18 cellular contexts compared by ENCODE assay signal in the genomic region with DNA sequence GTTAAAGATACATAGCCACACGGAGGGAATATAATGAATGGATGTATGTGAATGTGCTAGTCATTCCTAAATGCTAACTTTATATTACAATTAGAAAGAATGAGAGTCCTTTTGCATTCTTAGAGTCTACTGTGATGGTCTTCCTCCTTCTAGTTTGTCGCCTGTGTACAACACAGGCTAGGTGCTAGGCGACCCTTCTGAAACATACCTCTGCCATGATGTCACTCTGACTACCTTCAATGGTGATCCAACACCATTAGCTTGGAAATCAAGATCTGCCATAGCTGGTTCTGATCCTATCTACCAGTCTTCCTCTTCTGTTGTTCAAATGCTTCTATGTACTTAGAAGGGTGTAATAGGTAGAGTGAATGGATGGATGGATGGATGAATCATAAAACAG.
DNase-seq lines count a peak whose midpoint lies in the region; FAIRE-seq and TF ChIP-seq lines count a peak whose summit lies in the region.
"Had no signal": no experiment of that assay in that cellular context is flagged by ENCODE, and none has a peak within 500 bp of the region (broad histone marks: within the 10 kb centered on the region; RNA-seq: fewer than 3 reads in every experiment).

No MANE protein-coding gene starts in this region.

- H3K79me2 ChIP-seq in mammary epithelial cell (ENCODE audit: insufficient read depth, low read length) = no peaks in the 10 kb centered on the region
- peaks cover 18% of the 10 kb centered on the region for H3K79me2 ChIP-seq in neural cell (replicated peaks; ENCODE audit: insufficient read depth, low read length)

- dilution Hi-C loops in mammary epithelial cell (cut with HindIII; ENCODE audit: low sequenced_read_pairs) = no loop called here

- CTCF ChIA-PET in mammary epithelial cell (lab: Charles Lee; ENCODE audit: low non-redundant PET) = no interaction called here

- H3K36me3 ChIP-seq in breast epithelium = no peaks in the 10 kb centered on the region
- no peaks in the 10 kb centered on the region for H3K36me3 ChIP-seq in mammary epithelial cell (ENCODE audit: insufficient read depth, low read length)
- H3K36me3 ChIP-seq in esophagus squamous epithelium = no peaks in the 10 kb centered on the region
- H3K36me3 ChIP-seq in neural cell (ENCODE audit: insufficient read depth, low read length) = no peaks in the 10 kb centered on the region
- no peaks in the 10 kb centered on the region for H3K36me3 ChIP-seq in uterus
- H3K36me3 ChIP-seq: MG63, thyroid gland had no signal

- peak overlapping the region; percentile 72 to 85 for H3K27ac ChIP-seq in breast epithelium
- no peak overlapping the region for H3K27ac ChIP-seq in mammary epithelial cell (ENCODE audit: insufficient read depth, low read depth, low read length)
- peak overlapping the region in 3 of 4 donors; percentile 55 to 80 (median 76) for H3K27ac ChIP-seq in esophagus squamous epithelium
- peak overlapping the region; percentile 76 for H3K27ac ChIP-seq in neural cell (ENCODE audit: low read length)
- H3K27ac ChIP-seq in uterus = peak overlapping the region; percentile 89 to 98
- H3K27ac ChIP-seq in caudate nucleus (ENCODE audit: low read depth, low read length) = no peak overlapping the region

- in situ Hi-C loops in mammary epithelial cell (cut with MboI; ENCODE audit: low sequenced_read_pairs in 2 of 2) = no loop called here

- no TSS peak for BruUV-seq in mammary epithelial cell (replicated peaks; lab: Mats Ljungman, UMichigan)

- no peaks in the 10 kb centered on the region for H3K27me3 ChIP-seq in breast epithelium
- H3K27me3 ChIP-seq in mammary epithelial cell (ENCODE audit: insufficient read depth, low read length) = no peaks in the 10 kb centered on the region
- no peaks in the 10 kb centered on the region for H3K27me3 ChIP-seq in esophagus squamous epithelium
- no peaks in the 10 kb centered on the region for H3K27me3 ChIP-seq in neural cell (ENCODE audit: insufficient read depth, low read depth, low read length)
- H3K27me3 ChIP-seq in uterus = no peaks in the 10 kb centered on the region
- H3K27me3 ChIP-seq: MG63, thyroid gland had no signal

- FAIRE-seq in H54 (lab: Jason Lieb, UNC) = no peak

- H3K9me3 ChIP-seq in breast epithelium (no peaks in the 10 kb centered on the region), mammary epithelial cell (replicated peaks; ENCODE audit: insufficient read depth, low read length) (no peaks in the 10 kb centered on the region), esophagus squamous epithelium (no peaks in the 10 kb centered on the region), neural cell (ENCODE audit: low read length) (no peaks in the 10 kb centered on the region), uterus (no peaks in the 10 kb centered on the region)
- H3K9me3 ChIP-seq: MG63, thyroid gland had no signal

- TF ChIP-seq POLR2A in breast epithelium (IDR thresholded peaks at IDR 0.05) (no peak), esophagus squamous epithelium (IDR thresholded peaks at IDR 0.05) (no peak), uterus (IDR thresholded peaks at IDR 0.05) (no peak), H54 (IDR thresholded peaks at IDR 0.05; ENCODE audit: low read depth, low read length) (no peak)

- H3K4me2 ChIP-seq in mammary epithelial cell (ENCODE audit: insufficient read depth, low read depth, low read length) (no peak overlapping the region), neural cell (ENCODE audit: low read length) (peak overlapping the region; percentile 38)

- TF ChIP-seq RAD21 in neural cell (conservative IDR thresholded peaks at IDR 0.05) = no peak

- H4K20me1 ChIP-seq in mammary epithelial cell (ENCODE audit: insufficient read depth, low read length) (no peaks in the 10 kb centered on the region), neural cell (ENCODE audit: insufficient read depth) (no peaks in the 10 kb centered on the region)

- no peaks in the 10 kb centered on the region for H3K9me2 ChIP-seq in neural cell (ENCODE audit: insufficient read depth, low read length)

- intact Hi-C loops in breast epithelium (cut with DNase I; ENCODE audit: low total_unique reads) = no loop called here
- intact Hi-C loops in mammary epithelial cell (cut with micrococcal nuclease) = no loop called here
- intact Hi-C loops in esophagus squamous epithelium (cut with DNase I) = no loop called here
- intact Hi-C loops in uterus (cut with DNase I; ENCODE audit: low total_unique reads) = no loop called here

- H2AFZ ChIP-seq in mammary epithelial cell (ENCODE audit: low read depth, low read length) = no peak overlapping the region
- no peak overlapping the region for H2AFZ ChIP-seq in neural cell (ENCODE audit: low read depth, low read length)

- H3F3A ChIP-seq in neural cell (ENCODE audit: insufficient read depth, low read length, poor library complexity, severe bottlenecking) = no peaks in the 10 kb centered on the region

- TF ChIP-seq CTCF in breast epithelium (IDR thresholded peaks at IDR 0.05) = no peak
- no peak for TF ChIP-seq CTCF in mammary epithelial cell (conservative IDR thresholded peaks at IDR 0.05 in 1 of 2, IDR thresholded peaks at IDR 0.05 in 1 of 2; ENCODE audit: extremely low read depth in 1 of 2, insufficient read depth in 1 of 2, low read depth in 1 of 2, low read length in 2 of 2)
- no peak for TF ChIP-seq CTCF in esophagus squamous epithelium (IDR thresholded peaks at IDR 0.05)
- TF ChIP-seq CTCF in neural cell (IDR thresholded peaks at IDR 0.05; ENCODE audit: poor library complexity, severe bottlenecking) = no peak
- no peak for TF ChIP-seq CTCF in uterus (IDR thresholded peaks at IDR 0.05)

- DNase-seq in breast epithelium (ENCODE audit: low spot score in 2 of 2) = no peak
- DNase-seq in mammary epithelial cell = no peak
- no peak for DNase-seq in esophagus squamous epithelium (lab: John Stamatoyannopoulos, UW)
- no peak for DNase-seq in uterus
- no peak for DNase-seq in NOMO-1 treated with dmso at 0.1 percent for 144 hours (lab: John Stamatoyannopoulos, UW; ENCODE audit: unreplicated experiment)
- no peak for DNase-seq in H54 (ENCODE audit: insufficient read length, low spot score)
- no peak for DNase-seq in caudate nucleus (lab: John Stamatoyannopoulos, UW)
- DNase-seq: 8988T; activated CD4-positive, alpha-beta T cell treated with anti-CD3 and anti-CD28 coated beads for 4 hours; activated naive CD8-positive, alpha-beta T cell treated with anti-CD3 and anti-CD28 coated beads, Interleukin-2, amount 10 ng/mL, durations not matched to agents 7 days and 5 days; activated T-cell treated with anti-CD3 and anti-CD28 coated beads, Interleukin-2, amount 50 U/mL, for 4 hours; GF-D8; MG63; NCI-H2081; NCI-H748 treated with DMSO at 0.1 percent for 48 hours; RPMI8226; thyroid gland had no signal

- no peak for TF ChIP-seq EP300 in neural cell (conservative IDR thresholded peaks at IDR 0.05; ENCODE audit: poor library complexity, severe bottlenecking)

- 100% methylated on average over 3 of the region's 3 CpGs for WGBS in mammary epithelial cell (ENCODE audit: low coverage, missing lambda C conversion rate)
- WGBS in esophagus squamous epithelium, 2 donors = 91 to 96% methylated on average over 3 of the region's 3 CpGs

- H3K4me1 ChIP-seq in breast epithelium (peaks cover 0 to 6% of the 10 kb centered on the region in 2 donors), mammary epithelial cell (ENCODE audit: insufficient read depth, low read length) (peaks cover 4% of the 10 kb centered on the region), esophagus squamous epithelium (peaks cover 0 to 42% (median 14%) of the 10 kb centered on the region in 3 donors), uterus (peaks cover 0 to 12% of the 10 kb centered on the region in 2 donors)

- H3K9ac ChIP-seq in mammary epithelial cell (ENCODE audit: insufficient read depth, low read length) (no peak overlapping the region), neural cell (ENCODE audit: low read length) (peak overlapping the region; percentile 60)

- H3K4me3 ChIP-seq in breast epithelium (no peak overlapping the region), mammary epithelial cell (replicated peaks in 1 of 3; ENCODE audit: insufficient read depth in 1 of 3, low read depth in 2 of 3, low read length in 3 of 3) (no peak overlapping the region), esophagus squamous epithelium (no peak overlapping the region), neural cell (ENCODE audit: low read length) (peak overlapping the region; percentile 49), uterus (no peak overlapping the region)

TF ChIP-seq in neural cell, 6 proteins besides CTCF, POLR2A, EP300 and RAD21:
- TF ChIP-seq MXI1 (conservative IDR thresholded peaks at IDR 0.05; ENCODE audit: poor library complexity, severe bottlenecking) (no peak), TAF1 (IDR thresholded peaks at IDR 0.05; ENCODE audit: low read depth) (no peak), EZH2 (IDR thresholded peaks at IDR 0.05; ENCODE audit: borderline replicate concordance, insufficient read depth, low read length, poor library complexity, severe bottlenecking) (no peak), SMC3 (conservative IDR thresholded peaks at IDR 0.05; ENCODE audit: poor library complexity) (no peak), POLR2AphosphoS5 (IDR thresholded peaks at IDR 0.05) (no peak)
- TF ChIP-seq, protein P1, sequence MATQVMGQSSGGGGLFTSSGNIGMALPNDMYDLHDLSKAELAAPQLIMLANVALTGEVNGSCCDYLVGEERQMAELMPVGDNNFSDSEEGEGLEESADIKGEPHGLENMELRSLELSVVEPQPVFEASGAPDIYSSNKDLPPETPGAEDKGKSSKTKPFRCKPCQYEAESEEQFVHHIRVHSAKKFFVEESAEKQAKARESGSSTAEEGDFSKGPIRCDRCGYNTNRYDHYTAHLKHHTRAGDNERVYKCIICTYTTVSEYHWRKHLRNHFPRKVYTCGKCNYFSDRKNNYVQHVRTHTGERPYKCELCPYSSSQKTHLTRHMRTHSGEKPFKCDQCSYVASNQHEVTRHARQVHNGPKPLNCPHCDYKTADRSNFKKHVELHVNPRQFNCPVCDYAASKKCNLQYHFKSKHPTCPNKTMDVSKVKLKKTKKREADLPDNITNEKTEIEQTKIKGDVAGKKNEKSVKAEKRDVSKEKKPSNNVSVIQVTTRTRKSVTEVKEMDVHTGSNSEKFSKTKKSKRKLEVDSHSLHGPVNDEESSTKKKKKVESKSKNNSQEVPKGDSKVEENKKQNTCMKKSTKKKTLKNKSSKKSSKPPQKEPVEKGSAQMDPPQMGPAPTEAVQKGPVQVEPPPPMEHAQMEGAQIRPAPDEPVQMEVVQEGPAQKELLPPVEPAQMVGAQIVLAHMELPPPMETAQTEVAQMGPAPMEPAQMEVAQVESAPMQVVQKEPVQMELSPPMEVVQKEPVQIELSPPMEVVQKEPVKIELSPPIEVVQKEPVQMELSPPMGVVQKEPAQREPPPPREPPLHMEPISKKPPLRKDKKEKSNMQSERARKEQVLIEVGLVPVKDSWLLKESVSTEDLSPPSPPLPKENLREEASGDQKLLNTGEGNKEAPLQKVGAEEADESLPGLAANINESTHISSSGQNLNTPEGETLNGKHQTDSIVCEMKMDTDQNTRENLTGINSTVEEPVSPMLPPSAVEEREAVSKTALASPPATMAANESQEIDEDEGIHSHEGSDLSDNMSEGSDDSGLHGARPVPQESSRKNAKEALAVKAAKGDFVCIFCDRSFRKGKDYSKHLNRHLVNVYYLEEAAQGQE (IDR thresholded peaks at IDR 0.05; ENCODE audit: borderline replicate concordance) = no peak

Comparison
In these comparisons a context has a peak if more than half of its experiments do, and no peak if none do; other contexts are left out.
1. H3K27ac ChIP-seq: peak in breast epithelium (2 of 2), esophagus squamous epithelium (3 of 4), neural cell (single experiment) and uterus (2 of 2); none in mammary epithelial cell (single experiment) and caudate nucleus (single experiment).